Comparison of ENCODE assay signal across 1 cellular context in the genomic region with DNA sequence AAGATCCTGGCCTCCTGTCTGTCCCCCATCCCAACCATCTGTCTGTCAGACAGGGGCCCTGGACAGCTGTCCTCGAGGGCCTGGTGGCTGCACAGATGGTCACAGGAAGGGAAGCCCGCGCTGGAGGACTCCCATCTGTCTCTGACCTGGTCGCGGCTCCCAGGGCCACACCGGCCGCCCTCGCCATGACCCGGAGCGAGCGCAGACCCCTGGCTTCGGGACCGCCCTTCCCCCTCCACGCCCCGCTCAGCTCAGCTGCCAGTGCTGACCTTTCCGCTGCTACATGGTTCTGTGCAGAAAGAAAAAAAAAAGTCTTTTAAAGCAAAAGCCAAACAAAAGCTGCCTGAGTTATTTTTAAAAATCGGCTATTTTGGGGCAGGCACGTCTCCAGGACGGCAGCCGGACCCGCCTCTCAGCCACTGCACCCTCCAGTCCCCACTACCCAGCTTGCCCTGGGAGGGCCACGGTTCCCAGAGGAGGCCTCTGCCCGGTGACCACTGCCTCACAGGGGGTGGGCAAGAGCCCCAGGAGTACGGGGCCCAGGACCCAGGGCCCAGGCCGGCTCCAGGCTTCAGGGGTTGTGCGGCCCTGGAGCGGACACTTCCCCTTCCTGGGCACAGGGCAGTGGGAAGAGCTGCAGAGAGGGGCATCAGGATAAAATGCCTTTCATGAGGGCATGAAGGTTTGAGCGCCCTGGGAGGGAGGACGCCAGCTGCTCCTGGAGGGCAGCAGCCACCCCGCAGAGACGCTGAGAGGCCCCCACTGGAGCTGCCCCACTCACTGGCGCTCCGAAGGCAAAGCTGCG.
TF ChIP-seq lines count a peak whose summit lies in the region.

No MANE protein-coding gene starts in this region.

TF ChIP-seq in GM23338, 12 proteins besides CTCF, POLR2A, EP300 and RAD21 (continued from another document):
- TF ChIP-seq, protein P1, sequence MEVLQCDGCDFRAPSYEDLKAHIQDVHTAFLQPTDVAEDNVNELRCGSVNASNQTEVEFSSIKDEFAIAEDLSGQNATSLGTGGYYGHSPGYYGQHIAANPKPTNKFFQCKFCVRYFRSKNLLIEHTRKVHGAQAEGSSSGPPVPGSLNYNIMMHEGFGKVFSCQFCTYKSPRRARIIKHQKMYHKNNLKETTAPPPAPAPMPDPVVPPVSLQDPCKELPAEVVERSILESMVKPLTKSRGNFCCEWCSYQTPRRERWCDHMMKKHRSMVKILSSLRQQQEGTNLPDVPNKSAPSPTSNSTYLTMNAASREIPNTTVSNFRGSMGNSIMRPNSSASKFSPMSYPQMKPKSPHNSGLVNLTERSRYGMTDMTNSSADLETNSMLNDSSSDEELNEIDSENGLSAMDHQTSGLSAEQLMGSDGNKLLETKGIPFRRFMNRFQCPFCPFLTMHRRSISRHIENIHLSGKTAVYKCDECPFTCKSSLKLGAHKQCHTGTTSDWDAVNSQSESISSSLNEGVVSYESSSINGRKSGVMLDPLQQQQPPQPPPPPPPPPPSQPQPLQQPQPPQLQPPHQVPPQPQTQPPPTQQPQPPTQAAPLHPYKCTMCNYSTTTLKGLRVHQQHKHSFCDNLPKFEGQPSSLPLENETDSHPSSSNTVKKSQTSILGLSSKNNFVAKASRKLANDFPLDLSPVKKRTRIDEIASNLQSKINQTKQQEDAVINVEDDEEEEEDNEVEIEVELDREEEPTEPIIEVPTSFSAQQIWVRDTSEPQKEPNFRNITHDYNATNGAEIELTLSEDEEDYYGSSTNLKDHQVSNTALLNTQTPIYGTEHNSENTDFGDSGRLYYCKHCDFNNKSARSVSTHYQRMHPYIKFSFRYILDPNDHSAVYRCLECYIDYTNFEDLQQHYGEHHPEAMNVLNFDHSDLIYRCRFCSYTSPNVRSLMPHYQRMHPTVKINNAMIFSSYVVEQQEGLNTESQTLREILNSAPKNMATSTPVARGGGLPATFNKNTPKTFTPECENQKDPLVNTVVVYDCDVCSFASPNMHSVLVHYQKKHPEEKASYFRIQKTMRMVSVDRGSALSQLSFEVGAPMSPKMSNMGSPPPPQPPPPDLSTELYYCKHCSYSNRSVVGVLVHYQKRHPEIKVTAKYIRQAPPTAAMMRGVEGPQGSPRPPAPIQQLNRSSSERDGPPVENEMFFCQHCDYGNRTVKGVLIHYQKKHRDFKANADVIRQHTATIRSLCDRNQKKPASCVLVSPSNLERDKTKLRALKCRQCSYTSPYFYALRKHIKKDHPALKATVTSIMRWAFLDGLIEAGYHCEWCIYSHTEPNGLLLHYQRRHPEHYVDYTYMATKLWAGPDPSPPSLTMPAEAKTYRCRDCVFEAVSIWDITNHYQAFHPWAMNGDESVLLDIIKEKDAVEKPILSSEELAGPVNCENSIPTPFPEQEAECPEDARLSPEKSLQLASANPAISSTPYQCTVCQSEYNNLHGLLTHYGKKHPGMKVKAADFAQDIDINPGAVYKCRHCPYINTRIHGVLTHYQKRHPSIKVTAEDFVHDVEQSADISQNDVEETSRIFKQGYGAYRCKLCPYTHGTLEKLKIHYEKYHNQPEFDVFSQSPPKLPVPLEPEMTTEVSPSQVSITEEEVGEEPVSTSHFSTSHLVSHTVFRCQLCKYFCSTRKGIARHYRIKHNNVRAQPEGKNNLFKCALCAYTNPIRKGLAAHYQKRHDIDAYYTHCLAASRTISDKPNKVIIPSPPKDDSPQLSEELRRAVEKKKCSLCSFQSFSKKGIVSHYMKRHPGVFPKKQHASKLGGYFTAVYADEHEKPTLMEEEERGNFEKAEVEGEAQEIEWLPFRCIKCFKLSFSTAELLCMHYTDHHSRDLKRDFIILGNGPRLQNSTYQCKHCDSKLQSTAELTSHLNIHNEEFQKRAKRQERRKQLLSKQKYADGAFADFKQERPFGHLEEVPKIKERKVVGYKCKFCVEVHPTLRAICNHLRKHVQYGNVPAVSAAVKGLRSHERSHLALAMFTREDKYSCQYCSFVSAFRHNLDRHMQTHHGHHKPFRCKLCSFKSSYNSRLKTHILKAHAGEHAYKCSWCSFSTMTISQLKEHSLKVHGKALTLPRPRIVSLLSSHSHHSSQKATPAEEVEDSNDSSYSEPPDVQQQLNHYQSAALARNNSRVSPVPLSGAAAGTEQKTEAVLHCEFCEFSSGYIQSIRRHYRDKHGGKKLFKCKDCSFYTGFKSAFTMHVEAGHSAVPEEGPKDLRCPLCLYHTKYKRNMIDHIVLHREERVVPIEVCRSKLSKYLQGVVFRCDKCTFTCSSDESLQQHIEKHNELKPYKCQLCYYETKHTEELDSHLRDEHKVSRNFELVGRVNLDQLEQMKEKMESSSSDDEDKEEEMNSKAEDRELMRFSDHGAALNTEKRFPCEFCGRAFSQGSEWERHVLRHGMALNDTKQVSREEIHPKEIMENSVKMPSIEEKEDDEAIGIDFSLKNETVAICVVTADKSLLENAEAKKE (CRISPR knock-in tag; IDR thresholded peaks at IDR 0.05), result no peak
